ENCODE assay signal across 7 cellular contexts in the genomic region with DNA sequence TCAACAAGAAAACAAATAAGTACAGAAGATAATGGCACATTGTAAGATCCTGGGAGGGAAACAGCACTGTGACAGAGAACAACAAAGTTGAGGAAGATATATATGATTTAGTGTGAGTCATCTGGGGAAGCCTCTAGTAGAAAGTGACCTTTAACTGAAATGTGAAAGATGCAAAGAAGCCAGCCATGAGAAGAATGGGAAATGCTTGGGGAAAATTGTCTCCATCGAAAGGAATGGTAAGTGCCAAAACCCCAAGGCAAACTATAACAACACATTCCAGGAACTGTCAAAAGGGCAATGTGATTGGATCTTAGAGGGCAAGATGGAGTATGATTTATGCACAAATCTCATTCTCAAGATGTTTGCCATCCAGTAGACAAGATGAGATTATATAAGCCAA.
"Had no signal": no experiment of that assay in that cellular context is flagged by ENCODE, and none has a peak within 500 bp of the region (broad histone marks: within the 10 kb centered on the region; RNA-seq: fewer than 3 reads in every experiment).

No MANE protein-coding gene starts in this region.

- H3K27ac ChIP-seq: HL-60, KMS-11 had no signal

- H3K27ac Mint-ChIP-seq: GM23338, H9 had no signal

- H3K4me2 ChIP-seq: GM23338, KMS-11 had no signal

- H2AFZ ChIP-seq: GM23338 had no signal

- H3K4me3 ChIP-seq: GM23338 had no signal

- DNase-seq: H9, HCEC 1CT, KBM-7 had no signal

- H3K9ac ChIP-seq: KMS-11 had no signal

- H3K4me3 Mint-ChIP-seq: GM23338, H9, IgD-negative memory B cell had no signal

- H3K27me3 Mint-ChIP-seq: IgD-negative memory B cell had no signal

- H3K36me3 Mint-ChIP-seq: IgD-negative memory B cell had no signal
